In the genomic region with DNA sequence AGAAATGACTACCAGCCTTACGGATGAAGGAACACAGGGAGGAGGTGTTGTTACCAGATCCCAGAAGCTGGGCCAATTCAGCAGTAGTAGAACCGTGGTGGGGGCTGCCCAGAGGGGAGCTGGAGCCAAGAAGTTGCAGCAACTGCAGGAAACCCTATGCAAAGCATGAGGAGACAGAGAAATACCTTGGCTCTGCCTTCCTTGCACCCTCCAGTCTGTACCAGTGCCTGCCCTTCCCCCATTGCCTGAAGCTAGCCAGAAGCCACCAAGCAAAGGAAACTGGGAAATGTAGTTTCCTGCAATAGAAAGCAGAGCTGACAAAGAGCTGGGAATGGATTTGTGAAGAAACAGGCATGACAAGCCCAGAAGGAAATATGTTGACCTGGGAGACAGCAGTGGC, we compare ENCODE assay signal across 17 cellular contexts.
A peak's percentile ranks its signal among the peaks of the same experiment; 100 is the strongest.
DNase-seq lines count a peak whose midpoint lies in the region; ATAC-seq and TF ChIP-seq lines count a peak whose summit lies in the region.
"Had no signal": no experiment of that assay in that cellular context is flagged by ENCODE, and none has a peak within 500 bp of the region (broad histone marks: within the 10 kb centered on the region; RNA-seq: fewer than 3 reads in every experiment).

No MANE protein-coding gene starts in this region.

- no peaks in the 10 kb centered on the region for H3K9me2 ChIP-seq in SK-N-SH

- no peaks in the 10 kb centered on the region; the same call in 1 of the 2 replicates for H3K27me3 ChIP-seq in SK-N-SH (ENCODE audit: insufficient read depth)
- H3K27me3 ChIP-seq: ovary, suprapubic skin had no signal

- no peak for TF ChIP-seq CTCF in SK-N-SH (IDR thresholded peaks at IDR 0.05)

- no peak for TF ChIP-seq RAD21 in SK-N-SH (IDR thresholded peaks at IDR 0.05; ENCODE audit: low read length)

- H3K36me3 ChIP-seq in SK-N-SH (replicated peaks in 1 of 2; ENCODE audit: control insufficient read depth in 1 of 2, insufficient read depth in 2 of 2, low read length in 1 of 2), result no peaks in the 10 kb centered on the region
- H3K36me3 ChIP-seq: ovary, suprapubic skin had no signal

- WGBS in SK-N-SH (ENCODE audit: low lambda C conversion rate), result 43% methylated on average over 2 of the region's 2 CpGs

- no peak overlapping the region for H3K4me2 ChIP-seq in SK-N-SH

- peak; percentile 11 for DNase-seq in SK-N-SH
- peak; percentile 37 for DNase-seq in NCI-H69 (lab: John Stamatoyannopoulos, UW)
- DNase-seq in glomerular visceral epithelial cell (ENCODE audit: extremely low spot score), result peak; percentile 1
- peak in 8 of 10 donors; percentile 9 to 82 (median 35) for DNase-seq in posterior cingulate gyrus
- DNase-seq: ACHN; activated CD8-positive, alpha-beta T cell treated with anti-CD3 and anti-CD28 coated beads for 36 hours; COR-L47; NCI-H1048; NCI-H526 treated with DMSO at 0.1 percent for 48 hours; ovary; T1000 had no signal

- CTCF ChIA-PET in SK-N-SH (lab: Yijun Ruan, JAX), result interaction anchor here (1.0 to 1.2 kb wide), 2 partner anchors 12 to 190 kb away, joined by 3 read pairs; no protein-coding TSS in a partner anchor

- H3K9ac ChIP-seq in SK-N-SH, result no peak overlapping the region

- no peaks in the 10 kb centered on the region for H3K4me1 ChIP-seq in SK-N-SH (ENCODE audit: control insufficient read depth in 1 of 2, insufficient read depth in 2 of 2, low read depth in 1 of 2, low read length in 1 of 2)
- H3K4me1 ChIP-seq: suprapubic skin had no signal

- H4K20me1 ChIP-seq in SK-N-SH (ENCODE audit: insufficient read depth), result no peaks in the 10 kb centered on the region

- ATAC-seq in SK-N-SH treated with all-trans-retinoic acid at 6 μM for 48 hours, result no peak
- no peak for ATAC-seq in HG02610 (IDR thresholded peaks at IDR 0.05; ENCODE audit: unreplicated experiment)
- no peak for ATAC-seq in GM19467 (IDR thresholded peaks at IDR 0.05; ENCODE audit: unreplicated experiment)
- ATAC-seq in GM21367 (IDR thresholded peaks at IDR 0.05; ENCODE audit: unreplicated experiment), result no peak
- ATAC-seq: activated CD8-positive, alpha-beta T cell treated with anti-CD3 and anti-CD28 coated beads for 36 hours; activated T-helper 17 cell treated with anti-CD3 and anti-CD28 coated beads, Interleukin-2, amount 50 U/mL, for 72 hours had no signal

- TF ChIP-seq EP300 in SK-N-SH (IDR thresholded peaks at IDR 0.05; ENCODE audit: borderline replicate concordance in 1 of 2, low read depth in 1 of 2, low read length in 1 of 2), result no peak

- no peak overlapping the region for H2AFZ ChIP-seq in SK-N-SH (ENCODE audit: low read depth)

- intact Hi-C loops in posterior cingulate gyrus (cut with DNase I), result no loop called here

- no peaks in the 10 kb centered on the region for H3F3A ChIP-seq in SK-N-SH (replicated peaks; ENCODE audit: insufficient read depth)

- POLR2A ChIA-PET in SK-N-SH (lab: Yijun Ruan, JAX), result no interaction called here

- no peaks in the 10 kb centered on the region for H3K79me2 ChIP-seq in SK-N-SH (ENCODE audit: insufficient read depth)

- no peak overlapping the region for H3K4me3 ChIP-seq in SK-N-SH (ENCODE audit: low read depth in 2 of 2, low read length in 1 of 2)
- H3K4me3 ChIP-seq: ovary, suprapubic skin had no signal

- no peaks in the 10 kb centered on the region for H3K9me3 ChIP-seq in SK-N-SH
- H3K9me3 ChIP-seq: ovary, suprapubic skin had no signal

- no peak overlapping the region for H3K27ac ChIP-seq in SK-N-SH (ENCODE audit: low read depth in 2 of 2, low read length in 1 of 2)
- H3K27ac ChIP-seq: ovary, suprapubic skin had no signal

TF ChIP-seq in SK-N-SH, 30 proteins besides CTCF, POLR2A, EP300 and RAD21:
- no peak for TF ChIP-seq TAF1 (IDR thresholded peaks at IDR 0.05; ENCODE audit: borderline replicate concordance, low read depth, low read length)
- no peak for TF ChIP-seq SMC3 (IDR thresholded peaks at IDR 0.05; ENCODE audit: low read depth, low read length)
- TF ChIP-seq, protein P1, sequence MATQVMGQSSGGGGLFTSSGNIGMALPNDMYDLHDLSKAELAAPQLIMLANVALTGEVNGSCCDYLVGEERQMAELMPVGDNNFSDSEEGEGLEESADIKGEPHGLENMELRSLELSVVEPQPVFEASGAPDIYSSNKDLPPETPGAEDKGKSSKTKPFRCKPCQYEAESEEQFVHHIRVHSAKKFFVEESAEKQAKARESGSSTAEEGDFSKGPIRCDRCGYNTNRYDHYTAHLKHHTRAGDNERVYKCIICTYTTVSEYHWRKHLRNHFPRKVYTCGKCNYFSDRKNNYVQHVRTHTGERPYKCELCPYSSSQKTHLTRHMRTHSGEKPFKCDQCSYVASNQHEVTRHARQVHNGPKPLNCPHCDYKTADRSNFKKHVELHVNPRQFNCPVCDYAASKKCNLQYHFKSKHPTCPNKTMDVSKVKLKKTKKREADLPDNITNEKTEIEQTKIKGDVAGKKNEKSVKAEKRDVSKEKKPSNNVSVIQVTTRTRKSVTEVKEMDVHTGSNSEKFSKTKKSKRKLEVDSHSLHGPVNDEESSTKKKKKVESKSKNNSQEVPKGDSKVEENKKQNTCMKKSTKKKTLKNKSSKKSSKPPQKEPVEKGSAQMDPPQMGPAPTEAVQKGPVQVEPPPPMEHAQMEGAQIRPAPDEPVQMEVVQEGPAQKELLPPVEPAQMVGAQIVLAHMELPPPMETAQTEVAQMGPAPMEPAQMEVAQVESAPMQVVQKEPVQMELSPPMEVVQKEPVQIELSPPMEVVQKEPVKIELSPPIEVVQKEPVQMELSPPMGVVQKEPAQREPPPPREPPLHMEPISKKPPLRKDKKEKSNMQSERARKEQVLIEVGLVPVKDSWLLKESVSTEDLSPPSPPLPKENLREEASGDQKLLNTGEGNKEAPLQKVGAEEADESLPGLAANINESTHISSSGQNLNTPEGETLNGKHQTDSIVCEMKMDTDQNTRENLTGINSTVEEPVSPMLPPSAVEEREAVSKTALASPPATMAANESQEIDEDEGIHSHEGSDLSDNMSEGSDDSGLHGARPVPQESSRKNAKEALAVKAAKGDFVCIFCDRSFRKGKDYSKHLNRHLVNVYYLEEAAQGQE (IDR thresholded peaks at IDR 0.05; ENCODE audit: low read depth, low read length), result no peak
- no peak for TF ChIP-seq RFX5 (IDR thresholded peaks at IDR 0.05; ENCODE audit: low read length)
- TF ChIP-seq CHD2 (IDR thresholded peaks at IDR 0.05; ENCODE audit: low read length, partially characterized antibody), result peak; percentile 21

TF ChIP-seq in SK-N-SH treated with all-trans-retinoic acid at 6 μM for 48 hours, 23 proteins besides CTCF, POLR2A, EP300 and RAD21:
- TF ChIP-seq ZFP3 (CRISPR knock-in tag; IDR thresholded peaks at IDR 0.05) (no peak), OSR1 (CRISPR knock-in tag; IDR thresholded peaks at IDR 0.05) (no peak), ZNF70 (CRISPR knock-in tag; IDR thresholded peaks at IDR 0.05) (no peak), RARB (CRISPR knock-in tag; IDR thresholded peaks at IDR 0.05) (no peak), ZFP30 (CRISPR knock-in tag; IDR thresholded peaks at IDR 0.05) (no peak), SNAI2 (CRISPR knock-in tag; IDR thresholded peaks at IDR 0.05) (no peak), TCF4 (CRISPR knock-in tag; IDR thresholded peaks at IDR 0.05; ENCODE audit: borderline replicate concordance) (no peak)
